ENCODE assay signal across 1 cellular context in genomic region chr6:25652007-25652515, GRCh38.
A peak's percentile ranks its signal among the peaks of the same experiment; 100 is the strongest.
TF ChIP-seq lines count a peak whose summit lies in the region.

Gene SCGN, plus strand, starts transcription at chr6:25652215. Its CDS starts 189 bp downstream, at chr6:25652404.

TF ChIP-seq in HepG2, 621 proteins besides CTCF, POLR2A, EP300 and RAD21 (continued from another document and continues in another):
- TF ChIP-seq, protein P1, sequence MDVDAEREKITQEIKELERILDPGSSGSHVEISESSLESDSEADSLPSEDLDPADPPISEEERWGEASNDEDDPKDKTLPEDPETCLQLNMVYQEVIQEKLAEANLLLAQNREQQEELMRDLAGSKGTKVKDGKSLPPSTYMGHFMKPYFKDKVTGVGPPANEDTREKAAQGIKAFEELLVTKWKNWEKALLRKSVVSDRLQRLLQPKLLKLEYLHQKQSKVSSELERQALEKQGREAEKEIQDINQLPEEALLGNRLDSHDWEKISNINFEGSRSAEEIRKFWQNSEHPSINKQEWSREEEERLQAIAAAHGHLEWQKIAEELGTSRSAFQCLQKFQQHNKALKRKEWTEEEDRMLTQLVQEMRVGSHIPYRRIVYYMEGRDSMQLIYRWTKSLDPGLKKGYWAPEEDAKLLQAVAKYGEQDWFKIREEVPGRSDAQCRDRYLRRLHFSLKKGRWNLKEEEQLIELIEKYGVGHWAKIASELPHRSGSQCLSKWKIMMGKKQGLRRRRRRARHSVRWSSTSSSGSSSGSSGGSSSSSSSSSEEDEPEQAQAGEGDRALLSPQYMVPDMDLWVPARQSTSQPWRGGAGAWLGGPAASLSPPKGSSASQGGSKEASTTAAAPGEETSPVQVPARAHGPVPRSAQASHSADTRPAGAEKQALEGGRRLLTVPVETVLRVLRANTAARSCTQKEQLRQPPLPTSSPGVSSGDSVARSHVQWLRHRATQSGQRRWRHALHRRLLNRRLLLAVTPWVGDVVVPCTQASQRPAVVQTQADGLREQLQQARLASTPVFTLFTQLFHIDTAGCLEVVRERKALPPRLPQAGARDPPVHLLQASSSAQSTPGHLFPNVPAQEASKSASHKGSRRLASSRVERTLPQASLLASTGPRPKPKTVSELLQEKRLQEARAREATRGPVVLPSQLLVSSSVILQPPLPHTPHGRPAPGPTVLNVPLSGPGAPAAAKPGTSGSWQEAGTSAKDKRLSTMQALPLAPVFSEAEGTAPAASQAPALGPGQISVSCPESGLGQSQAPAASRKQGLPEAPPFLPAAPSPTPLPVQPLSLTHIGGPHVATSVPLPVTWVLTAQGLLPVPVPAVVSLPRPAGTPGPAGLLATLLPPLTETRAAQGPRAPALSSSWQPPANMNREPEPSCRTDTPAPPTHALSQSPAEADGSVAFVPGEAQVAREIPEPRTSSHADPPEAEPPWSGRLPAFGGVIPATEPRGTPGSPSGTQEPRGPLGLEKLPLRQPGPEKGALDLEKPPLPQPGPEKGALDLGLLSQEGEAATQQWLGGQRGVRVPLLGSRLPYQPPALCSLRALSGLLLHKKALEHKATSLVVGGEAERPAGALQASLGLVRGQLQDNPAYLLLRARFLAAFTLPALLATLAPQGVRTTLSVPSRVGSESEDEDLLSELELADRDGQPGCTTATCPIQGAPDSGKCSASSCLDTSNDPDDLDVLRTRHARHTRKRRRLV (CRISPR knock-in tag; IDR thresholded peaks at IDR 0.05), result peak; percentile 66; the same call in 1 of the 2 replicates
- TF ChIP-seq SALL1 (CRISPR knock-in tag; IDR thresholded peaks at IDR 0.05) (peak; percentile 99), FOXK1 (CRISPR knock-in tag; IDR thresholded peaks at IDR 0.05; ENCODE audit: borderline replicate concordance, low read depth) (peak; percentile 89; the same call in 1 of the 2 replicates), TCF12 (IDR thresholded peaks at IDR 0.05) (no peak), TCF12 (CRISPR knock-in tag; IDR thresholded peaks at IDR 0.05) (peak; percentile 44; the same call in 1 of the 2 replicates), ZNF232 (CRISPR knock-in tag; IDR thresholded peaks at IDR 0.05; ENCODE audit: borderline replicate concordance) (peak; percentile 99), HOXD1 (CRISPR knock-in tag; IDR thresholded peaks at IDR 0.05) (peak; percentile 94; the same call in 1 of the 2 replicates), U2AF1 (optimal IDR thresholded peaks at IDR 0.05; ENCODE audit: low read depth, low read length) (no peak), RFXAP (CRISPR knock-in tag; IDR thresholded peaks at IDR 0.05; ENCODE audit: borderline replicate concordance) (peak; percentile 96), RORA (CRISPR knock-in tag; IDR thresholded peaks at IDR 0.05) (no peak), ZNF790 (CRISPR knock-in tag; IDR thresholded peaks at IDR 0.05; ENCODE audit: borderline replicate concordance) (peak; percentile 90; the same call in 1 of the 2 replicates), ZNF230 (CRISPR knock-in tag; IDR thresholded peaks at IDR 0.05) (peak; percentile 97), ZNF512 (CRISPR knock-in tag; IDR thresholded peaks at IDR 0.05) (peak; percentile 76; the same call in 1 of the 2 replicates), TEF (CRISPR knock-in tag; IDR thresholded peaks at IDR 0.05) (peak; percentile 91; the same call in 1 of the 2 replicates), HCFC1 (IDR thresholded peaks at IDR 0.05; ENCODE audit: low read depth, low read length) (no peak), ZFP62 (CRISPR knock-in tag; IDR thresholded peaks at IDR 0.05) (no peak), NCOA5 (CRISPR knock-in tag; IDR thresholded peaks at IDR 0.05) (no peak), ARHGAP35 (CRISPR knock-in tag; IDR thresholded peaks at IDR 0.05; ENCODE audit: borderline replicate concordance) (peak; percentile 99), DR1 (CRISPR knock-in tag; IDR thresholded peaks at IDR 0.05) (no peak), MAFF (IDR thresholded peaks at IDR 0.05; ENCODE audit: low read depth, low read length) (no peak), REPIN1 (CRISPR knock-in tag; IDR thresholded peaks at IDR 0.05; ENCODE audit: borderline replicate concordance, low read depth) (peak; percentile 97), NFRKB (IDR thresholded peaks at IDR 0.05) (no peak), MEIS2 (CRISPR knock-in tag; IDR thresholded peaks at IDR 0.05) (peak; percentile 98), ZNF263 (CRISPR knock-in tag; IDR thresholded peaks at IDR 0.05) (peak; percentile 80), SCMH1 (CRISPR knock-in tag; IDR thresholded peaks at IDR 0.05; ENCODE audit: borderline replicate concordance) (no peak), NPAS2 (CRISPR knock-in tag; IDR thresholded peaks at IDR 0.05; ENCODE audit: borderline replicate concordance) (no peak), ZNF770 (CRISPR knock-in tag; IDR thresholded peaks at IDR 0.05) (no peak), ZNF687 (CRISPR knock-in tag; IDR thresholded peaks at IDR 0.05) (peak; percentile 80)
- TF ChIP-seq, protein P2, sequence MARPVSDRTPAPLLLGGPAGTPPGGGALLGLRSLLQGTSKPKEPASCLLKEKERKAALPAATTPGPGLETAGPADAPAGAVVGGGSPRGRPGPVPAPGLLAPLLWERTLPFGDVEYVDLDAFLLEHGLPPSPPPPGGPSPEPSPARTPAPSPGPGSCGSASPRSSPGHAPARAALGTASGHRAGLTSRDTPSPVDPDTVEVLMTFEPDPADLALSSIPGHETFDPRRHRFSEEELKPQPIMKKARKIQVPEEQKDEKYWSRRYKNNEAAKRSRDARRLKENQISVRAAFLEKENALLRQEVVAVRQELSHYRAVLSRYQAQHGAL (CRISPR knock-in tag; IDR thresholded peaks at IDR 0.05; ENCODE audit: not compliant biosample characterization), result peak; percentile 97
- TF ChIP-seq, protein P3, sequence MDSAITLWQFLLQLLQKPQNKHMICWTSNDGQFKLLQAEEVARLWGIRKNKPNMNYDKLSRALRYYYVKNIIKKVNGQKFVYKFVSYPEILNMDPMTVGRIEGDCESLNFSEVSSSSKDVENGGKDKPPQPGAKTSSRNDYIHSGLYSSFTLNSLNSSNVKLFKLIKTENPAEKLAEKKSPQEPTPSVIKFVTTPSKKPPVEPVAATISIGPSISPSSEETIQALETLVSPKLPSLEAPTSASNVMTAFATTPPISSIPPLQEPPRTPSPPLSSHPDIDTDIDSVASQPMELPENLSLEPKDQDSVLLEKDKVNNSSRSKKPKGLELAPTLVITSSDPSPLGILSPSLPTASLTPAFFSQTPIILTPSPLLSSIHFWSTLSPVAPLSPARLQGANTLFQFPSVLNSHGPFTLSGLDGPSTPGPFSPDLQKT (CRISPR knock-in tag; IDR thresholded peaks at IDR 0.05; ENCODE audit: borderline replicate concordance), result 0 out of 2 replicates have a peak, but pooled peaks have one; percentile 65
- TF ChIP-seq, protein P4, sequence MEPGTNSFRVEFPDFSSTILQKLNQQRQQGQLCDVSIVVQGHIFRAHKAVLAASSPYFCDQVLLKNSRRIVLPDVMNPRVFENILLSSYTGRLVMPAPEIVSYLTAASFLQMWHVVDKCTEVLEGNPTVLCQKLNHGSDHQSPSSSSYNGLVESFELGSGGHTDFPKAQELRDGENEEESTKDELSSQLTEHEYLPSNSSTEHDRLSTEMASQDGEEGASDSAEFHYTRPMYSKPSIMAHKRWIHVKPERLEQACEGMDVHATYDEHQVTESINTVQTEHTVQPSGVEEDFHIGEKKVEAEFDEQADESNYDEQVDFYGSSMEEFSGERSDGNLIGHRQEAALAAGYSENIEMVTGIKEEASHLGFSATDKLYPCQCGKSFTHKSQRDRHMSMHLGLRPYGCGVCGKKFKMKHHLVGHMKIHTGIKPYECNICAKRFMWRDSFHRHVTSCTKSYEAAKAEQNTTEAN (CRISPR knock-in tag; conservative IDR thresholded peaks at IDR 0.05), result peak; percentile 94
- TF ChIP-seq, protein P5, sequence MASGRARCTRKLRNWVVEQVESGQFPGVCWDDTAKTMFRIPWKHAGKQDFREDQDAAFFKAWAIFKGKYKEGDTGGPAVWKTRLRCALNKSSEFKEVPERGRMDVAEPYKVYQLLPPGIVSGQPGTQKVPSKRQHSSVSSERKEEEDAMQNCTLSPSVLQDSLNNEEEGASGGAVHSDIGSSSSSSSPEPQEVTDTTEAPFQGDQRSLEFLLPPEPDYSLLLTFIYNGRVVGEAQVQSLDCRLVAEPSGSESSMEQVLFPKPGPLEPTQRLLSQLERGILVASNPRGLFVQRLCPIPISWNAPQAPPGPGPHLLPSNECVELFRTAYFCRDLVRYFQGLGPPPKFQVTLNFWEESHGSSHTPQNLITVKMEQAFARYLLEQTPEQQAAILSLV (CRISPR knock-in tag; IDR thresholded peaks at IDR 0.05; ENCODE audit: borderline replicate concordance), result peak; percentile 96
- TF ChIP-seq, protein P6, sequence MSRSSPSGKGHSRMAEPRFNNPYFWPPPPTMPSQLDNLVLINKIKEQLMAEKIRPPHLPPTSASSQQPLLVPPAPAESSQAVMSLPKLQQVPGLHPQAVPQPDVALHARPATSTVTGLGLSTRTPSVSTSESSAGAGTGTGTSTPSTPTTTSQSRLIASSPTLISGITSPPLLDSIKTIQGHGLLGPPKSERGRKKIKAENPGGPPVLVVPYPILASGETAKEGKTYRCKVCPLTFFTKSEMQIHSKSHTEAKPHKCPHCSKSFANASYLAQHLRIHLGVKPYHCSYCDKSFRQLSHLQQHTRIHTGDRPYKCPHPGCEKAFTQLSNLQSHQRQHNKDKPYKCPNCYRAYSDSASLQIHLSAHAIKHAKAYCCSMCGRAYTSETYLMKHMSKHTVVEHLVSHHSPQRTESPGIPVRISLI (CRISPR knock-in tag; IDR thresholded peaks at IDR 0.05; ENCODE audit: borderline replicate concordance), result peak; percentile 15; the same call in 1 of the 2 replicates
